Comparison of ENCODE assay signal across 9 cellular contexts in the genomic region with DNA sequence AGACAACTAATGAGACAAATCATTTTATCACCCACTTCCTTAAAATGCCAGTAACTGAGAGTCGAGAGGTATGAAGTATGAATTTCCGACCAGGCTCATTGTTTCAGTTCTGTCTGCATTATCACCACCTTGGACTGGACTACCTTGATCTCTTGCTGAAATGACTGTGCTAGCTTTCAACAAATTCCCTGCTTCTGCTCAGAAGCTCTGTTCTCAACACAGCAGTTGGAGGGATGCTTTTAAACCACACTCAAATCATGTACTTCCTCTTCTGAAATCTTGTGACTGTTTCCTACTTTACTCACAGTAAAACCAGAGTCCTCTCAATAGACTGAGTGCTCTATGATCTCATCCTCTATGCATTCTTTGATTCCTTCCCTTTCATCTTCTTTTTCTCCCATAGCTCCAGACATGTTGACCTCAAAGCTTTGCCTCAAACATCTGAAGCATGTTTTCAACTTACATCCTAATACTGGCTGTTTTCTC.
DNase-seq lines count a peak whose midpoint lies in the region; ATAC-seq and TF ChIP-seq lines count a peak whose summit lies in the region.
"Had no signal": no experiment of that assay in that cellular context is flagged by ENCODE, and none has a peak within 500 bp of the region (broad histone marks: within the 10 kb centered on the region; RNA-seq: fewer than 3 reads in every experiment).

No MANE protein-coding gene starts in this region.

- 43 to 69% methylated on average over 2 of the region's 2 CpGs for WGBS in thyroid gland, 2 donors
- WGBS in body of pancreas, 2 donors: 24 to 45% methylated on average over 2 of the region's 2 CpGs

- no peak overlapping the region for H3K4me3 ChIP-seq in naive thymus-derived CD4-positive, alpha-beta T cell (ENCODE audit: low read length)
- H3K4me3 ChIP-seq in thyroid gland (replicated peaks in 1 of 3) (no peak overlapping the region), body of pancreas (no peak overlapping the region)

- CTCF ChIA-PET in naive thymus-derived CD4-positive, alpha-beta T cell (lab: Charles Lee): no interaction called here

- intact Hi-C loops in naive thymus-derived CD4-positive, alpha-beta T cell (cut with micrococcal nuclease): no loop called here
- intact Hi-C loops in thyroid gland (cut with DNase I) (no loop called here), body of pancreas (cut with DNase I) (no loop called here)

- in situ Hi-C loops in SK-MEL-5 (cut with HindIII; ENCODE audit: low pct_unique_long_range_greater_than_20kb, low sequenced_read_pairs): no loop called here

- H3K9me3 Mint-ChIP-seq in naive thymus-derived CD4-positive, alpha-beta T cell: peaks cover 0 to 6% (median 0%) of the 10 kb centered on the region in 11 donors

- H3K4me3 Mint-ChIP-seq in naive thymus-derived CD4-positive, alpha-beta T cell: no peak overlapping the region

- no peaks in the 10 kb centered on the region for H3K36me3 ChIP-seq in naive thymus-derived CD4-positive, alpha-beta T cell (ENCODE audit: control insufficient read depth in 2 of 3, insufficient read depth in 3 of 3, low read length in 3 of 3)
- H3K36me3 ChIP-seq in thyroid gland: no peaks in the 10 kb centered on the region
- H3K36me3 ChIP-seq in body of pancreas (replicated peaks in 1 of 2; ENCODE audit: insufficient read depth in 1 of 2, low read depth in 2 of 2): no peaks in the 10 kb centered on the region

- TF ChIP-seq POLR2A in thyroid gland (IDR thresholded peaks at IDR 0.05): no peak
- no peak for TF ChIP-seq POLR2A in body of pancreas (IDR thresholded peaks at IDR 0.05)

- peak; percentile 65 for DNase-seq in SK-MEL-5 (ENCODE audit: low read depth, low spot score)
- no peak for DNase-seq in naive thymus-derived CD4-positive, alpha-beta T cell
- no peak for DNase-seq in thyroid gland
- DNase-seq in body of pancreas: no peak
- DNase-seq in NCI-H226: no peak
- DNase-seq: activated CD4-positive, CD25-positive, alpha-beta regulatory T cell treated with anti-CD3 and anti-CD28 coated beads, Interleukin-2, amount 50 U/mL, for 72 hours had no signal

- no peaks in the 10 kb centered on the region for H3K27me3 ChIP-seq in naive thymus-derived CD4-positive, alpha-beta T cell (ENCODE audit: control insufficient read depth in 2 of 2, insufficient read depth in 2 of 2, low read length in 2 of 2)
- H3K27me3 ChIP-seq in thyroid gland (peaks cover 8% of the 10 kb centered on the region), body of pancreas (no peaks in the 10 kb centered on the region)

- H3K9me3 ChIP-seq in naive thymus-derived CD4-positive, alpha-beta T cell (ENCODE audit: control insufficient read depth in 2 of 3, low read length in 3 of 3): no peaks in the 10 kb centered on the region
- H3K9me3 ChIP-seq in thyroid gland: no peaks in the 10 kb centered on the region
- H3K9me3 ChIP-seq in body of pancreas: no peaks in the 10 kb centered on the region

- no peak overlapping the region for H3K27ac Mint-ChIP-seq in naive thymus-derived CD4-positive, alpha-beta T cell

- H3K27me3 Mint-ChIP-seq in naive thymus-derived CD4-positive, alpha-beta T cell: peaks cover 0 to 9% (median 5%) of the 10 kb centered on the region in 5 donors

- ATAC-seq in GM18517 (IDR thresholded peaks at IDR 0.05; ENCODE audit: unreplicated experiment) (peak; percentile 86), HG02840 (IDR thresholded peaks at IDR 0.05; ENCODE audit: low FRiP score, unreplicated experiment) (peak; percentile 80), GM18511 (IDR thresholded peaks at IDR 0.05; ENCODE audit: unreplicated experiment) (no peak), body of pancreas (no peak)
- ATAC-seq in naive thymus-derived CD4-positive, alpha-beta T cell: peak; percentile 70

- no peaks in the 10 kb centered on the region for H3K4me1 ChIP-seq in naive thymus-derived CD4-positive, alpha-beta T cell (ENCODE audit: control insufficient read depth in 2 of 2, insufficient read depth in 2 of 2, low read length in 2 of 2)
- H3K4me1 ChIP-seq in thyroid gland: no peaks in the 10 kb centered on the region
- H3K4me1 ChIP-seq in body of pancreas: no peaks in the 10 kb centered on the region

- no peaks in the 10 kb centered on the region for H3K4me1 Mint-ChIP-seq in naive thymus-derived CD4-positive, alpha-beta T cell

- no peak overlapping the region for H3K27ac ChIP-seq in naive thymus-derived CD4-positive, alpha-beta T cell (ENCODE audit: low read depth, low read length)
- H3K27ac ChIP-seq in thyroid gland: no peak overlapping the region
- no peak overlapping the region for H3K27ac ChIP-seq in body of pancreas

- TF ChIP-seq CTCF in thyroid gland (IDR thresholded peaks at IDR 0.05) (no peak), body of pancreas (IDR thresholded peaks at IDR 0.05) (no peak)

- H3K36me3 Mint-ChIP-seq in naive thymus-derived CD4-positive, alpha-beta T cell: no peaks in the 10 kb centered on the region

- POLR2A ChIA-PET in naive thymus-derived CD4-positive, alpha-beta T cell (lab: Charles Lee): no interaction called here

Comparison
In these comparisons a context has a peak if more than half of its experiments do, and no peak if none do; other contexts are left out.
1. ATAC-seq: peak in GM18517 (single experiment), HG02840 (single experiment) and naive thymus-derived CD4-positive, alpha-beta T cell (single experiment); none in GM18511 (single experiment) and body of pancreas (single experiment).